In genomic region chr12:102023343-102023930, GRCh38 we compare ENCODE assay signal across 18 cellular contexts. TPM values are rescaled to one million over a fixed set of nuclear protein-coding genes. Genes with fewer than 3 reads are reported as not detected.
DNase-seq lines count a peak whose midpoint lies in the region; ATAC-seq and TF ChIP-seq lines count a peak whose summit lies in the region.
"Had no signal": no experiment of that assay in that cellular context is flagged by ENCODE, and none has a peak within 500 bp of the region (broad histone marks: within the 10 kb centered on the region; RNA-seq: fewer than 3 reads in every experiment).

No MANE protein-coding gene starts in this region.

- H3K27me3 ChIP-seq in lung (ENCODE audit: control insufficient read depth, insufficient read depth): no peaks in the 10 kb centered on the region
- H3K27me3 ChIP-seq in trophoblast cell (ENCODE audit: insufficient read depth, low read length): no peaks in the 10 kb centered on the region
- H3K27me3 ChIP-seq: BE2C, Peyer's patch, upper lobe of left lung had no signal

- H3K79me1 ChIP-seq in trophoblast cell (ENCODE audit: low read length): no peaks in the 10 kb centered on the region

- H3K9me3 Mint-ChIP-seq in HFFc6: no peaks in the 10 kb centered on the region
- H3K9me3 Mint-ChIP-seq: effector memory CD8-positive, alpha-beta T cell; T-helper 1 cell treated with Interleukin-12 subunit alpha and Interleukin-12 subunit beta and Interleukin-4 antibody, amounts not matched to agents 30 μg/mL and 1 μg/mL, for 36 hours had no signal

- H3K27me3 Mint-ChIP-seq in HFFc6 (ENCODE audit: insufficient read depth): no peaks in the 10 kb centered on the region
- H3K27me3 Mint-ChIP-seq: effector memory CD8-positive, alpha-beta T cell had no signal

- H3K4me2 ChIP-seq in trophoblast cell (ENCODE audit: low read length): no peak overlapping the region

- H3K27ac ChIP-seq in lung (ENCODE audit: low read depth in 1 of 2, low read length in 1 of 2) (no peak overlapping the region), trophoblast cell (ENCODE audit: low read depth, low read length) (no peak overlapping the region)
- H3K27ac ChIP-seq: upper lobe of left lung had no signal

- no peak overlapping the region for H3K14ac ChIP-seq in trophoblast cell (ENCODE audit: low read length)

- H2BK120ac ChIP-seq in trophoblast cell (ENCODE audit: insufficient read depth, low read length, poor library complexity): no peak overlapping the region

- H3K36me3 Mint-ChIP-seq in HFFc6 (ENCODE audit: low read depth): peaks cover 21% of the 10 kb centered on the region

- H2AFZ ChIP-seq in trophoblast cell (ENCODE audit: insufficient read depth, low read length, poor library complexity): no peak overlapping the region

- WGBS in lung, 2 donors: 72 to 86% methylated on average over 3 of the region's 3 CpGs
- no CpG with 5 or more reads among the region's 3 CpGs for WGBS in trophoblast cell (ENCODE audit: extremely low coverage, insufficient coverage, insufficient read length)

- H3K27ac Mint-ChIP-seq in HFFc6: peak overlapping the region; percentile 52; the same call in 1 of the 2 replicates
- H3K27ac Mint-ChIP-seq: effector memory CD8-positive, alpha-beta T cell; T-helper 1 cell treated with Interleukin-12 subunit alpha and Interleukin-12 subunit beta and Interleukin-4 antibody, amounts not matched to agents 30 μg/mL and 1 μg/mL, for 36 hours had no signal

- no peak overlapping the region for H4K12ac ChIP-seq in trophoblast cell (ENCODE audit: low read depth, low read length)

- CTCF ChIA-PET in AG04449 (lab: Yijun Ruan, JAX): interaction anchor here (0.8 kb wide), 1 partner anchor 264 kb away, joined by 3 read pairs; no protein-coding TSS in a partner anchor

- H4K91ac ChIP-seq in trophoblast cell (ENCODE audit: low read depth, low read length): no peak overlapping the region

- DNase-seq in AG04449 (ENCODE audit: low read depth, low spot score) (peak; percentile 28), HFFc6 (peak; percentile 22), cardiac fibroblast (ENCODE audit: low read depth in 2 of 2) (peak; percentile 46 to 76), lung (ENCODE audit: low spot score) (no peak), NCI-H2171 treated with DMSO at 0.1 percent for 48 hours (lab: John Stamatoyannopoulos, UW) (no peak), trophoblast cell (no peak)
- DNase-seq: activated CD4-positive, alpha-beta T cell treated with anti-CD3 and anti-CD28 coated beads, Interleukin-2, amount 50 U/mL, for 1 hour; BE2C; effector memory CD8-positive, alpha-beta T cell; GDM1; hippocampal formation; NCI-H1092 treated with DMSO at 0.1 percent for 48 hours; Peyer's patch; stimulated activated CD4-positive, alpha-beta T cell treated with anti-CD3 and anti-CD28 coated beads, Interleukin-15, amount 100 ng/mL, for 24 hours; upper lobe of left lung had no signal

- H3K4me3 ChIP-seq in AG04449 (ENCODE audit: low read depth, low read length): no peak overlapping the region
- no peak overlapping the region for H3K4me3 ChIP-seq in cardiac fibroblast (replicated peaks in 1 of 2; ENCODE audit: low read depth in 2 of 2, low read length in 2 of 2)
- H3K4me3 ChIP-seq in lung: no peak overlapping the region
- H3K4me3 ChIP-seq in trophoblast cell (ENCODE audit: low read depth, low read length): no peak overlapping the region
- H3K4me3 ChIP-seq: Peyer's patch, upper lobe of left lung had no signal

- H4K8ac ChIP-seq in trophoblast cell (ENCODE audit: low read depth, low read length): no peak overlapping the region

- H3K4me3 Mint-ChIP-seq in HFFc6: no peak overlapping the region
- H3K4me3 Mint-ChIP-seq: effector memory CD8-positive, alpha-beta T cell; T-helper 1 cell treated with Interleukin-12 subunit alpha and Interleukin-12 subunit beta and Interleukin-4 antibody, amounts not matched to agents 30 μg/mL and 1 μg/mL, for 36 hours had no signal

- H3K79me2 ChIP-seq in trophoblast cell (ENCODE audit: control insufficient read depth, insufficient read depth, low read length, poor library complexity): no peaks in the 10 kb centered on the region

- ATAC-seq in lung (ENCODE audit: insufficient read depth, low FRiP score) (peak; percentile 47), HG02973 (IDR thresholded peaks at IDR 0.05; ENCODE audit: unreplicated experiment) (no peak), GM21737 (IDR thresholded peaks at IDR 0.05; ENCODE audit: unreplicated experiment) (no peak)
- ATAC-seq: effector memory CD8-positive, alpha-beta T cell had no signal

- H3K9me3 ChIP-seq in lung (ENCODE audit: control insufficient read depth in 2 of 2, insufficient read depth in 1 of 2, low read length in 1 of 2) (no peaks in the 10 kb centered on the region), trophoblast cell (ENCODE audit: insufficient read depth, low read depth, low read length) (no peaks in the 10 kb centered on the region)
- H3K9me3 ChIP-seq: BE2C, Peyer's patch, upper lobe of left lung had no signal

- POLR2A ChIA-PET in AG04449 (lab: Yijun Ruan, JAX): no interaction called here

- no peak overlapping the region for H3K9ac ChIP-seq in trophoblast cell (ENCODE audit: low read length)

- H2AK5ac ChIP-seq in trophoblast cell (ENCODE audit: low read length): no peak overlapping the region

- no peak overlapping the region for H3K23ac ChIP-seq in trophoblast cell (ENCODE audit: low read length)

- H3K4me1 ChIP-seq in lung (ENCODE audit: control insufficient read depth in 2 of 2, insufficient read depth in 2 of 2, low read length in 2 of 2): no peaks in the 10 kb centered on the region
- no peaks in the 10 kb centered on the region for H3K4me1 ChIP-seq in trophoblast cell (ENCODE audit: control insufficient read depth in 1 of 2, insufficient read depth in 2 of 2, low read length in 2 of 2)
- H3K4me1 ChIP-seq: BE2C, Peyer's patch, upper lobe of left lung had no signal

- no peak for TF ChIP-seq CTCF in AG04449 (IDR thresholded peaks at IDR 0.05; ENCODE audit: insufficient read depth, low read length, missing control alignments)
- TF ChIP-seq CTCF in HFFc6 (IDR thresholded peaks at IDR 0.05): no peak
- no peak for TF ChIP-seq CTCF in cardiac fibroblast (IDR thresholded peaks at IDR 0.05; ENCODE audit: low read depth, low read length)
- no peak for TF ChIP-seq CTCF in lung (IDR thresholded peaks at IDR 0.05; ENCODE audit: control extremely low read depth, extremely low read depth)

- no peak overlapping the region for H2BK5ac ChIP-seq in trophoblast cell (ENCODE audit: low read depth, low read length, poor library complexity)

- H3K4ac ChIP-seq in trophoblast cell (ENCODE audit: low read depth, low read length): no peak overlapping the region

- peaks cover 17% of the 10 kb centered on the region for H3K4me1 Mint-ChIP-seq in HFFc6 (ENCODE audit: low read depth)

- H2BK12ac ChIP-seq in trophoblast cell (ENCODE audit: low read length): no peak overlapping the region

- H3K36me3 ChIP-seq in lung (ENCODE audit: control insufficient read depth in 2 of 2, insufficient read depth in 2 of 2, low read length in 2 of 2): peaks cover 0 to 5% of the 10 kb centered on the region in 2 donors
- H3K36me3 ChIP-seq in trophoblast cell (ENCODE audit: control insufficient read depth in 1 of 2, insufficient read depth in 2 of 2, low read length in 2 of 2): no peaks in the 10 kb centered on the region
- H3K36me3 ChIP-seq: BE2C had no signal

- H3K18ac ChIP-seq in trophoblast cell (ENCODE audit: low read length): no peak overlapping the region

RNA-seq across cellular contexts. Expression of gene WASHC3, which starts 38.4 kb away (rescaled TPM):
- 10 to 100 TPM; 49.2 to 61.0 (median 54.8) TPM for total RNA-seq in HFFc6 (2021; fragmentation: NEBNext Ultra II Directional; extraction: Animal tissue kit (Norgen Biotek cat#: 25700))
- total RNA-seq in lung: 10 to 100 TPM; 28.0 to 53.3 TPM
- 10 to 100 TPM; 37.4 to 52.9 TPM for polyA plus RNA-seq in lung
- polyA plus RNA-seq in trophoblast cell (2013): 38.8 and 42.9 TPM in 2 replicates

Comparison
In these comparisons a context has a peak if more than half of its experiments do, and no peak if none do; other contexts are left out.
1. DNase-seq: peak in AG04449 (single experiment), HFFc6 (single experiment) and cardiac fibroblast (2 of 2); none in lung (single experiment), NCI-H2171 treated with DMSO at 0.1 percent for 48 hours (single experiment) and trophoblast cell (0 of 2).